Comparison of ENCODE assay signal across 13 cellular contexts in the genomic region with DNA sequence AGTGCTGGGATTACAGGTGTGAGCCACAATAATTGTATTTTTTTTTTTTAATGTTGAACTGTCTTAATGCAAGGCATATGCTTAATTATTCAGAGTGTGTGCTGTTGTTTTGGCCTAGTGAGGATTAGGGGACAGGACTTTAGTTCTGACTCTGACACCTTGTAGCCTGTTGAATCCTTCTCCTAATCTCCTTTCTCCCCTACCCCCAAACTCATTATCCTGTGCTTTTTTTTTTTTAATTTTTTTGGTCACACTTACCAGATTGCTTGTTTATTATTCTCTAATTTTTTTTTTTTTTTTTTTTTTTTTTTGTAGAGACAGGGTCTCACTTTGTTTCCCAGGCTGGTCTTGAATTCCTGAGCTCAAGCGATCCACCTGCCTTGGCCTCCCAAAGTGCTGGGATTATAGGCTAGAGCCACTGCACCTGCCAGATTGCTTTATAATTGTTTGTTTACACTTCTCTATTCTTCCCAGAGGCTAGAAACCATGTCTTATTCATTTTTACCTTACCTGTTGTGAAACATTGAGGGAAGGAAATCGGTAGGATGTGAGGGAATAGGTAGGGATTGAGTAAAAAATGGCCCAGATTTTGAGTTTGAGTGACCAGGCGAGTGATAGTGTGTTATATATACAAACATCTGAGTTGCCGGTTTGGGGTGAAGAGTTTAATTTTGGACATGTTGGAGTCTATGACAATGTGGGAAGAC. TPM values are rescaled to one million over a fixed set of nuclear protein-coding genes. Genes with fewer than 3 reads are reported as not detected.
DNase-seq lines count a peak whose midpoint lies in the region; ATAC-seq and TF ChIP-seq lines count a peak whose summit lies in the region.
"Had no signal": no experiment of that assay in that cellular context is flagged by ENCODE, and none has a peak within 500 bp of the region (broad histone marks: within the 10 kb centered on the region; RNA-seq: fewer than 3 reads in every experiment).

No MANE protein-coding gene starts in this region.

- intact Hi-C loops in PC-3 (cut with micrococcal nuclease) (loop anchor here (10.0 kb wide), 2 partner anchors 48 to 98 kb away; no protein-coding TSS in a partner anchor), left cardiac atrium (cut with DNase I) (no loop called here)

- no peak overlapping the region for H2AFZ ChIP-seq in PC-3 (ENCODE audit: low read length)

- no peak for TF ChIP-seq POLR2A in suprapubic skin (IDR thresholded peaks at IDR 0.05)

- peak overlapping the region; percentile 69 for H3K4me2 ChIP-seq in PC-3 (ENCODE audit: low read length)

- H3K79me2 ChIP-seq in PC-3 (ENCODE audit: low read length): peaks cover 69% of the 10 kb centered on the region

- no TSS peak for BruUV-seq in PC-3 (replicated peaks; lab: Mats Ljungman, UMichigan)

- H3K9me3 ChIP-seq in PC-3 (ENCODE audit: low read length): no peaks in the 10 kb centered on the region
- no peaks in the 10 kb centered on the region for H3K9me3 ChIP-seq in suprapubic skin
- H3K9me3 ChIP-seq: vagina had no signal

- 65% methylated on average over 4 of the region's 4 CpGs for WGBS in suprapubic skin

- no peak for DNase-seq in activated T-cell treated with anti-CD3 and anti-CD28 coated beads, Interleukin-2, amount 50 U/mL, for 72 hours
- no peak for DNase-seq in activated T-cell treated with anti-CD3 and anti-CD28 coated beads, Interleukin-2, amount 50 U/mL, for 1 hour
- DNase-seq in PC-3 (no peak), endothelial cell (ENCODE audit: low spot score) (no peak), suprapubic skin (ENCODE audit: low spot score in 2 of 2) (no peak), left cardiac atrium (no peak), occipital lobe (lab: John Stamatoyannopoulos, UW) (no peak)
- DNase-seq in naive thymus-derived CD8-positive, alpha-beta T cell: no peak
- DNase-seq: activated B cell treated with CpG ODN at 0.5 μM for 24 hours, KBM-7, natural killer cell, NCI-H2171 treated with DMSO at 0.1 percent for 48 hours had no signal

- no peaks in the 10 kb centered on the region for H3K27me3 Mint-ChIP-seq in activated T-cell treated with anti-CD3 and anti-CD28 coated beads, Interleukin-2, amount 50 U/mL, for 72 hours (ENCODE audit: low read depth)
- peaks cover 2% of the 10 kb centered on the region for H3K27me3 Mint-ChIP-seq in endothelial cell (ENCODE audit: unreplicated experiment)
- H3K27me3 Mint-ChIP-seq in naive thymus-derived CD8-positive, alpha-beta T cell: no peaks in the 10 kb centered on the region
- H3K27me3 Mint-ChIP-seq: activated B cell treated with CpG ODN at 0.5 μM for 24 hours had no signal

- POLR2A ChIA-PET in PC-3 (lab: Charles Lee; ENCODE audit: unreplicated experiment): interaction anchor here (1.2 kb wide), 1 partner anchor 31 kb away, joined by 5 read pairs; no protein-coding TSS in a partner anchor
- POLR2A ChIA-PET in naive thymus-derived CD8-positive, alpha-beta T cell (lab: Charles Lee): interaction anchor here (0.6 to 0.9 kb wide), 2 partner anchors 17 to 574 kb away, joined by 3 to 4 read pairs; no protein-coding TSS in a partner anchor

- H3K4me3 ChIP-seq in PC-3 (ENCODE audit: low read length) (0 out of 2 replicates have a peak overlapping the region, but pooled peaks have one; percentile 15), suprapubic skin (peak overlapping the region; percentile 16)
- H3K4me3 ChIP-seq: vagina had no signal

- no peak for TF ChIP-seq EP300 in suprapubic skin (IDR thresholded peaks at IDR 0.05)

- H3K4me1 Mint-ChIP-seq in activated T-cell treated with anti-CD3 and anti-CD28 coated beads, Interleukin-2, amount 50 U/mL, for 72 hours (ENCODE audit: low read depth): peaks cover 51% of the 10 kb centered on the region
- no peaks in the 10 kb centered on the region for H3K4me1 Mint-ChIP-seq in endothelial cell (ENCODE audit: unreplicated experiment)
- H3K4me1 Mint-ChIP-seq in naive thymus-derived CD8-positive, alpha-beta T cell: peaks cover 13 to 41% (median 26%) of the 10 kb centered on the region in 4 donors

- H3K27me3 ChIP-seq in PC-3 (ENCODE audit: low read length): no peaks in the 10 kb centered on the region
- H3K27me3 ChIP-seq in suprapubic skin: no peaks in the 10 kb centered on the region
- H3K27me3 ChIP-seq: vagina had no signal

- H3K4me1 ChIP-seq in PC-3 (ENCODE audit: insufficient read depth, low read length): peaks cover 67% of the 10 kb centered on the region
- H3K4me1 ChIP-seq in suprapubic skin: peaks cover 65% of the 10 kb centered on the region

- H3K27ac ChIP-seq in PC-3 (ENCODE audit: low read length) (peak overlapping the region; percentile 95), suprapubic skin (peak overlapping the region; percentile 84)
- H3K27ac ChIP-seq: vagina had no signal

- no peaks in the 10 kb centered on the region for H3K36me3 Mint-ChIP-seq in activated T-cell treated with anti-CD3 and anti-CD28 coated beads, Interleukin-2, amount 50 U/mL, for 72 hours (ENCODE audit: insufficient read depth in 2 of 2)
- peaks cover 6% of the 10 kb centered on the region for H3K36me3 Mint-ChIP-seq in endothelial cell (ENCODE audit: low read depth, unreplicated experiment)
- H3K36me3 Mint-ChIP-seq in naive thymus-derived CD8-positive, alpha-beta T cell: peaks cover 0 to 24% (median 0%) of the 10 kb centered on the region in 3 donors
- H3K36me3 Mint-ChIP-seq: natural killer cell had no signal

- no peak for TF ChIP-seq CTCF in PC-3 (conservative IDR thresholded peaks at IDR 0.05; ENCODE audit: low read depth, low read length)
- no peak for TF ChIP-seq CTCF in endothelial cell (IDR thresholded peaks at IDR 0.05; ENCODE audit: unreplicated experiment)
- no peak for TF ChIP-seq CTCF in suprapubic skin (IDR thresholded peaks at IDR 0.05)

- H3K27ac Mint-ChIP-seq in activated T-cell treated with anti-CD3 and anti-CD28 coated beads, Interleukin-2, amount 50 U/mL, for 72 hours: peak overlapping the region; percentile 35
- peak overlapping the region; percentile 24 for H3K27ac Mint-ChIP-seq in endothelial cell (ENCODE audit: unreplicated experiment)
- peak overlapping the region in 4 of 10 donors; percentile 2 to 56 (median 25) for H3K27ac Mint-ChIP-seq in naive thymus-derived CD8-positive, alpha-beta T cell

- peak overlapping the region in 1 of 2 donors; percentile 37 for H3K4me3 Mint-ChIP-seq in activated T-cell treated with anti-CD3 and anti-CD28 coated beads, Interleukin-2, amount 50 U/mL, for 72 hours
- no peak overlapping the region for H3K4me3 Mint-ChIP-seq in endothelial cell (ENCODE audit: unreplicated experiment)
- no peak overlapping the region for H3K4me3 Mint-ChIP-seq in naive thymus-derived CD8-positive, alpha-beta T cell
- H3K4me3 Mint-ChIP-seq: activated B cell treated with CpG ODN at 0.5 μM for 24 hours, natural killer cell had no signal

- no peaks in the 10 kb centered on the region for H4K20me1 ChIP-seq in PC-3 (ENCODE audit: low read length)

- H3K36me3 ChIP-seq in PC-3 (ENCODE audit: low read depth, low read length): peaks cover 8% of the 10 kb centered on the region
- H3K36me3 ChIP-seq in suprapubic skin: no peaks in the 10 kb centered on the region

- no peaks in the 10 kb centered on the region for H3K9me2 ChIP-seq in PC-3 (replicated peaks; ENCODE audit: low read length)

- peaks cover 19% of the 10 kb centered on the region for H3F3A ChIP-seq in PC-3 (ENCODE audit: low read length, unreplicated experiment)

- no peak for ATAC-seq in activated T-cell treated with anti-CD3 and anti-CD28 coated beads, Interleukin-2, amount 50 U/mL, for 72 hours (replicated peaks in 1 of 2)
- no peak for ATAC-seq in PC-3
- no peak for ATAC-seq in left cardiac atrium
- no peak for ATAC-seq in naive thymus-derived CD8-positive, alpha-beta T cell
- ATAC-seq: natural killer cell had no signal

- H3K9ac ChIP-seq in PC-3 (ENCODE audit: low read length): peak overlapping the region; percentile 65

- CTCF ChIA-PET in PC-3 (lab: Charles Lee): interaction anchor here (0.6 to 1.0 kb wide), 4 partner anchors 32 to 1364 kb away, joined by 3 to 4 read pairs (median 4); a partner anchor contains a TSS

- H3K9me3 Mint-ChIP-seq in activated T-cell treated with anti-CD3 and anti-CD28 coated beads, Interleukin-2, amount 50 U/mL, for 72 hours: no peaks in the 10 kb centered on the region
- H3K9me3 Mint-ChIP-seq in endothelial cell (ENCODE audit: unreplicated experiment): no peaks in the 10 kb centered on the region
- H3K9me3 Mint-ChIP-seq in naive thymus-derived CD8-positive, alpha-beta T cell: no peaks in the 10 kb centered on the region
- H3K9me3 Mint-ChIP-seq: activated B cell treated with CpG ODN at 0.5 μM for 24 hours, natural killer cell had no signal

RNA-seq across cellular contexts. Expression of a gene that starts 32.2 kb away (rescaled TPM):
- 10 to 100 TPM; 25.4 to 28.1 TPM for total RNA-seq in activated T-cell treated with anti-CD3 and anti-CD28 coated beads, Interleukin-2, amount 50 U/mL, for 72 hours
- total RNA-seq in PC-3 (2014; rRNA removed) (36.3 and 39.6 TPM in 2 replicates), endothelial cell (ENCODE audit: unreplicated experiment) (45.1 TPM), suprapubic skin (10 to 100 TPM; 68.6 to 97.2 (median 73.7) TPM), left cardiac atrium (10 to 100 TPM; 12.7 to 12.8 TPM), occipital lobe (60.0 TPM)
- 10 to 100 TPM; 28.6 to 31.5 TPM for total RNA-seq in naive thymus-derived CD8-positive, alpha-beta T cell
- 10 to 100 TPM in 1 of 3 donors, 1 to 10 TPM in 2; 6.2 to 13.5 (median 9.4) TPM for polyA plus RNA-seq in naive thymus-derived CD8-positive, alpha-beta T cell
